Comparison of ENCODE assay signal across 8 cellular contexts in genomic region chr11:126480410-126481302, GRCh38.
DNase-seq lines count a peak whose midpoint lies in the region; ATAC-seq and TF ChIP-seq lines count a peak whose summit lies in the region.

No MANE protein-coding gene starts in this region.

- H3K9ac ChIP-seq in SU-DHL-6 (ENCODE audit: low read length) (peak overlapping the region; percentile 35; the same call in 1 of the 2 replicates), adipocyte (ENCODE audit: low read length) (peak overlapping the region; percentile 76)

- no peaks in the 10 kb centered on the region for H3F3A ChIP-seq in SU-DHL-6 (ENCODE audit: insufficient read depth)

- peak; percentile 92 for TF ChIP-seq CTCF in GM06990 (IDR thresholded peaks at IDR 0.05; ENCODE audit: insufficient read depth, low read length, poor library complexity, severe bottlenecking)
- peak; percentile 59 for TF ChIP-seq CTCF in SU-DHL-6 (IDR thresholded peaks at IDR 0.05; ENCODE audit: insufficient read depth, low read length, poor library complexity, severe bottlenecking)
- peak; percentile 87 to 98 (median 95) for TF ChIP-seq CTCF in heart right ventricle (IDR thresholded peaks at IDR 0.05)
- peak; percentile 88 to 96 (median 95) for TF ChIP-seq CTCF in prostate gland (IDR thresholded peaks at IDR 0.05)
- TF ChIP-seq CTCF in upper lobe of right lung (IDR thresholded peaks at IDR 0.05) = peak; percentile 93

- ATAC-seq in HG02588 (IDR thresholded peaks at IDR 0.05; ENCODE audit: unreplicated experiment) (peak; percentile 61), heart right ventricle (peak; percentile 80 to 91 (median 88)), upper lobe of right lung (peak; percentile 96)

- H3K27me3 ChIP-seq in GM06990 (replicated peaks; ENCODE audit: control insufficient read depth, insufficient read depth, low read length) (no peaks in the 10 kb centered on the region; the same call in 1 of the 2 replicates), SU-DHL-6 (ENCODE audit: low read length) (no peaks in the 10 kb centered on the region), adipocyte (replicated peaks; ENCODE audit: control insufficient read depth, insufficient read depth, low read length) (no peaks in the 10 kb centered on the region), heart right ventricle (no peaks in the 10 kb centered on the region), prostate gland (replicated peaks; ENCODE audit: insufficient read depth) (no peaks in the 10 kb centered on the region), upper lobe of right lung (no peaks in the 10 kb centered on the region)

- no peak overlapping the region for H3K4me3 ChIP-seq in GM06990 (replicated peaks; ENCODE audit: low read depth, low read length)
- no peak overlapping the region for H3K4me3 ChIP-seq in SU-DHL-6 (ENCODE audit: insufficient read depth, low read length, poor library complexity, severe bottlenecking)
- peak overlapping the region; percentile 61 for H3K4me3 ChIP-seq in adipocyte (ENCODE audit: low read length)
- peak overlapping the region in 3 of 10 donors; percentile 12 to 18 (median 17) for H3K4me3 ChIP-seq in heart right ventricle
- H3K4me3 ChIP-seq in prostate gland = no peak overlapping the region
- H3K4me3 ChIP-seq in upper lobe of right lung = no peak overlapping the region

- H4K20me1 ChIP-seq in SU-DHL-6 (ENCODE audit: low read depth, low read length) = no peaks in the 10 kb centered on the region

- no peaks in the 10 kb centered on the region for H3K9me2 ChIP-seq in SU-DHL-6 (replicated peaks; ENCODE audit: insufficient read depth, low read length)

- H3K4me1 ChIP-seq in adipocyte (ENCODE audit: control insufficient read depth, insufficient read depth, low read length) (peaks cover 4% of the 10 kb centered on the region), heart right ventricle (peaks cover 0 to 13% (median 5%) of the 10 kb centered on the region in 9 donors), prostate gland (replicated peaks) (no peaks in the 10 kb centered on the region), upper lobe of right lung (peaks cover 4% of the 10 kb centered on the region)

- 8 to 12% methylated on average over 19 of the region's 19 CpGs for WGBS in heart right ventricle, 2 donors
- WGBS in prostate gland = 14% methylated on average over 19 of the region's 19 CpGs

- no peaks in the 10 kb centered on the region for H3K36me3 ChIP-seq in GM06990 (ENCODE audit: control insufficient read depth, insufficient read depth, low read length)
- no peaks in the 10 kb centered on the region for H3K36me3 ChIP-seq in SU-DHL-6 (ENCODE audit: low read length)
- H3K36me3 ChIP-seq in adipocyte (ENCODE audit: control insufficient read depth, insufficient read depth, low read length, severe bottlenecking) = no peaks in the 10 kb centered on the region
- no peaks in the 10 kb centered on the region for H3K36me3 ChIP-seq in heart right ventricle
- no peaks in the 10 kb centered on the region for H3K36me3 ChIP-seq in prostate gland
- H3K36me3 ChIP-seq in upper lobe of right lung = no peaks in the 10 kb centered on the region

- DNase-seq in GM06990 (ENCODE audit: extremely low read depth, insufficient read length) = peak; percentile 68
- peak; percentile 90 for DNase-seq in NCI-H1105 (lab: John Stamatoyannopoulos, UW)
- DNase-seq in adipocyte (ENCODE audit: low read depth) = peak; percentile 96
- DNase-seq in heart right ventricle = peak; percentile 68 to 87
- DNase-seq in prostate gland (ENCODE audit: low spot score) = peak; percentile 79
- DNase-seq in upper lobe of right lung = peak; percentile 80

- intact Hi-C loops in heart right ventricle (cut with DNase I) (loop anchor here in 9 of 10 donors (1.0 to 5.0 kb wide), 7 partner anchors 33 to 173 kb away; no protein-coding TSS in a partner anchor), prostate gland (cut with DNase I) (loop anchor here (2.0 to 5.0 kb wide), 2 partner anchors 38 to 170 kb away; no protein-coding TSS in a partner anchor), upper lobe of right lung (cut with DNase I) (loop anchor here (5.0 kb wide), 1 partner anchor 168 kb away; no protein-coding TSS in a partner anchor)

- peak overlapping the region; percentile 100 for H2AFZ ChIP-seq in SU-DHL-6 (ENCODE audit: low read depth, low read length, severe bottlenecking)

- H3K9me3 ChIP-seq in SU-DHL-6 (ENCODE audit: insufficient read depth, low read length) (no peaks in the 10 kb centered on the region), adipocyte (ENCODE audit: control insufficient read depth, low read length) (peaks cover 5% of the 10 kb centered on the region), heart right ventricle (no peaks in the 10 kb centered on the region), prostate gland (no peaks in the 10 kb centered on the region), upper lobe of right lung (no peaks in the 10 kb centered on the region)

- H3K27ac ChIP-seq in SU-DHL-6 (ENCODE audit: low read depth, low read length) (no peak overlapping the region), heart right ventricle (peak overlapping the region in 8 of 10 donors; percentile 17 to 77 (median 56)), prostate gland (peak overlapping the region; percentile 16 to 56), upper lobe of right lung (peak overlapping the region; percentile 78)

- no peak for TF ChIP-seq POLR2A in prostate gland (IDR thresholded peaks at IDR 0.05)

- H3K79me2 ChIP-seq in SU-DHL-6 (ENCODE audit: insufficient read depth, low read length) = no peaks in the 10 kb centered on the region

- peak overlapping the region; percentile 46 for H3K4me2 ChIP-seq in SU-DHL-6 (ENCODE audit: low read depth, low read length, poor library complexity, severe bottlenecking)
